ENCODE assay signal across 8 cellular contexts in genomic region chr14:91417134-91417982, GRCh38. TPM values are rescaled to one million over a fixed set of nuclear protein-coding genes. Genes with fewer than 3 reads are reported as not detected.
A peak's percentile ranks its signal among the peaks of the same experiment; 100 is the strongest.
DNase-seq lines count a peak whose midpoint lies in the region; ATAC-seq and TF ChIP-seq lines count a peak whose summit lies in the region.

CCDC88C (minus strand) TSS chr14:91417820; CDS start chr14:91417690, 130 bp downstream.

- 2% methylated on average over 102 of the region's 102 CpGs for WGBS in liver

- H3K36me3 ChIP-seq in liver (ENCODE audit: control insufficient read depth in 4 of 4, insufficient read depth in 3 of 4, low read depth in 1 of 4, low read length in 3 of 4) = no peaks in the 10 kb centered on the region

- no peaks in the 10 kb centered on the region for H3K27me3 ChIP-seq in liver (ENCODE audit: control insufficient read depth in 4 of 4, insufficient read depth in 4 of 4, low read length in 3 of 4)

- H3K9ac ChIP-seq in liver (ENCODE audit: low read depth in 1 of 2, low read length in 2 of 2) = peak within 1 kb of the TSS; percentile 36 to 58

- H3K4me1 ChIP-seq in liver (ENCODE audit: control insufficient read depth in 4 of 4, insufficient read depth in 4 of 4, low read length in 3 of 4) = peaks cover 7 to 44% (median 34%) of the 10 kb centered on the region in 4 donors

- peak within 1 kb of the TSS; percentile 99 for H3K27ac Mint-ChIP-seq in activated B cell treated with CpG ODN at 0.5 μM for 24 hours

- DNase-seq in NCI-H187 (lab: John Stamatoyannopoulos, UW) = peak; percentile 57 to 83
- DNase-seq in NCI-H187 treated with DMSO at 0.1 percent for 48 hours (lab: John Stamatoyannopoulos, UW) = no peak
- DNase-seq in NCI-H1694 treated with DMSO at 0.1 percent for 48 hours (lab: John Stamatoyannopoulos, UW) = peak; percentile 83
- DNase-seq in activated B cell treated with CpG ODN at 0.5 μM for 24 hours = peak; percentile 88
- no peak for DNase-seq in choroid plexus epithelial cell (ENCODE audit: low read depth)
- DNase-seq in stimulated activated CD4-positive, alpha-beta T cell treated with anti-CD3 and anti-CD28 coated beads, Interleukin-4, amount 100 ng/mL, for 24 hours = peak; percentile 73

- no peak for TF ChIP-seq RAD21 in liver (IDR thresholded peaks at IDR 0.05)

- H3K27ac ChIP-seq in liver (ENCODE audit: low read depth in 1 of 2, low read length in 2 of 2) = peak within 1 kb of the TSS; percentile 69 to 70

- peaks cover 41% of the 10 kb centered on the region for H3K36me3 Mint-ChIP-seq in activated B cell treated with CpG ODN at 0.5 μM for 24 hours (ENCODE audit: low read depth)

- peak within 1 kb of the TSS; percentile 42 for H3K4me3 ChIP-seq in choroid plexus epithelial cell (ENCODE audit: low read depth, low read length)
- peak within 1 kb of the TSS; percentile 45 to 71 (median 63) for H3K4me3 ChIP-seq in liver (ENCODE audit: low read depth in 1 of 3, low read length in 3 of 3)

- H3K9me3 ChIP-seq in liver (ENCODE audit: control insufficient read depth in 4 of 4, low read length in 3 of 4) = no peaks in the 10 kb centered on the region

- peak within 1 kb of the TSS; percentile 97 for H3K4me3 Mint-ChIP-seq in activated B cell treated with CpG ODN at 0.5 μM for 24 hours

- TF ChIP-seq CTCF in activated B cell treated with CpG ODN at 0.5 μM for 24 hours (IDR thresholded peaks at IDR 0.05) = no peak
- TF ChIP-seq CTCF in choroid plexus epithelial cell (conservative IDR thresholded peaks at IDR 0.05; ENCODE audit: low read depth, low read length) = no peak
- TF ChIP-seq CTCF in liver (IDR thresholded peaks at IDR 0.05; ENCODE audit: low read depth, low read length, missing input control) = no peak

- POLR2A ChIA-PET in activated B cell treated with CpG ODN at 0.5 μM for 24 hours (lab: Charles Lee) = interaction anchor here (0.8 to 9.0 kb wide), 18 partner anchors 8 to 356 kb away, joined by 3 to 150 read pairs (median 16); partner anchors contain the start of gene PPP4R3A

- peak; percentile 46 for ATAC-seq in HG02852 (IDR thresholded peaks at IDR 0.05; ENCODE audit: unreplicated experiment)
- peak; percentile 59 for ATAC-seq in activated B cell treated with CpG ODN at 0.5 μM for 24 hours (ENCODE audit: low read depth)

- intact Hi-C loops in activated B cell treated with CpG ODN at 0.5 μM for 24 hours (cut with micrococcal nuclease) = loop anchor here (2.0 to 5.0 kb wide), 3 partner anchors 357 to 1035 kb away; partner anchors contain the start of genes CALM1 and RPS6KA5

- no peaks in the 10 kb centered on the region for H3K27me3 Mint-ChIP-seq in activated B cell treated with CpG ODN at 0.5 μM for 24 hours

- peaks cover 53% of the 10 kb centered on the region for H3K4me1 Mint-ChIP-seq in activated B cell treated with CpG ODN at 0.5 μM for 24 hours

- CTCF ChIA-PET in activated B cell treated with CpG ODN at 0.5 μM for 24 hours (lab: Charles Lee) = interaction anchor here (0.6 to 8.1 kb wide), 11 partner anchors 10 to 108 kb away, joined by 3 to 131 read pairs (median 8); no protein-coding TSS in a partner anchor

- no peaks in the 10 kb centered on the region for H3K9me3 Mint-ChIP-seq in activated B cell treated with CpG ODN at 0.5 μM for 24 hours

TF ChIP-seq in liver, 16 proteins besides CTCF, POLR2A, EP300 and RAD21:
- TF ChIP-seq EGR1 (IDR thresholded peaks at IDR 0.05; ENCODE audit: low read depth in 2 of 2) (no peak), GABPA (IDR thresholded peaks at IDR 0.05 in 1 of 2, conservative IDR thresholded peaks at IDR 0.05 in 1 of 2) (no peak), ATF3 (IDR thresholded peaks at IDR 0.05) (no peak), YY1 (IDR thresholded peaks at IDR 0.05) (no peak), HNF4A (conservative IDR thresholded peaks at IDR 0.05) (no peak)

RNA-seq across cellular contexts. Expression of gene CCDC88C, which starts in this region (rescaled TPM):
- total RNA-seq in activated B cell treated with CpG ODN at 0.5 μM for 24 hours (153 and 164 TPM in 2 replicates), liver (10 to 100 TPM in 1 of 2 donors, 1 to 10 TPM in 1; 6.4 to 10.8 TPM)
- 1 to 10 TPM; 1.3 to 1.5 TPM for polyA plus RNA-seq in liver

Comparison
In these comparisons a context has a peak if more than half of its experiments do, and no peak if none do; other contexts are left out.
1. RNA of gene CCDC88C (total RNA-seq): 153 to 164 TPM in activated B cell treated with CpG ODN at 0.5 μM for 24 hours; 6.4 to 10.8 TPM in liver; every median in the first group is over 10 times any median in the second.
2. DNase-seq: peak in NCI-H187 (2 of 2), NCI-H1694 treated with DMSO at 0.1 percent for 48 hours (single experiment), activated B cell treated with CpG ODN at 0.5 μM for 24 hours (single experiment) and stimulated activated CD4-positive, alpha-beta T cell treated with anti-CD3 and anti-CD28 coated beads, Interleukin-4, amount 100 ng/mL, for 24 hours (single experiment); none in NCI-H187 treated with DMSO at 0.1 percent for 48 hours (single experiment) and choroid plexus epithelial cell (single experiment).